1 cellular context compared by ENCODE assay signal in the genomic region with DNA sequence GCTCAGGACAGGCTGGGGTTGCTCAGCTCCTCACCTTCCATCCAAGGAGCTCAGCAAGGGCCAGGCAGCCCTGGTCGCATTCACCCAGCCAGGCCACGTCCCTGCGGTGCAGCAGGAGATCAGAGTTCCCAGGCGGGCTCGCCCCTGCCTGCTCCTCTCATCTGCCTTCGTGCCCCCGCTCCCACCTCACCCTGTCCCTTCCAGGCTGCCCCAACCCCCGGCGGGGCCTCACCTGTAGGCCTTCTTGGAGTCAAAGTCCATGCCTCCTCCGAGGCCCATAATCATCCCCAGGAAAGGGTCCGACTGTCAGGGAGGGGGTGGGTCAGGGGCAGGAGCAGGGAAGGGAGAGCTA.
TF ChIP-seq lines count a peak whose summit lies in the region.

No MANE protein-coding gene starts in this region.

TF ChIP-seq in HepG2, 621 proteins besides CTCF, POLR2A, EP300 and RAD21:
- TF ChIP-seq SP140L (CRISPR knock-in tag; IDR thresholded peaks at IDR 0.05; ENCODE audit: borderline replicate concordance) (no peak), ZNF605 (CRISPR knock-in tag; IDR thresholded peaks at IDR 0.05) (no peak), ZNF788 (CRISPR knock-in tag; IDR thresholded peaks at IDR 0.05; ENCODE audit: borderline replicate concordance) (no peak), FOSL1 (CRISPR knock-in tag; IDR thresholded peaks at IDR 0.05; ENCODE audit: borderline replicate concordance) (no peak), SRY (CRISPR knock-in tag; IDR thresholded peaks at IDR 0.05) (no peak), AHR (CRISPR knock-in tag; IDR thresholded peaks at IDR 0.05) (no peak), KDM6A (CRISPR knock-in tag; IDR thresholded peaks at IDR 0.05; ENCODE audit: low read depth) (no peak), TSC22D2 (CRISPR knock-in tag; IDR thresholded peaks at IDR 0.05; ENCODE audit: borderline replicate concordance) (no peak), ATF7-NPFF (CRISPR knock-in tag; IDR thresholded peaks at IDR 0.05; ENCODE audit: low read depth) (no peak), SRSF9 (IDR thresholded peaks at IDR 0.05; ENCODE audit: borderline replicate concordance, insufficient read depth, low read depth, low read length, poor library complexity, severe bottlenecking) (no peak), NFATC3 (CRISPR knock-in tag; IDR thresholded peaks at IDR 0.05) (no peak), ZNF264 (CRISPR knock-in tag; IDR thresholded peaks at IDR 0.05) (no peak), MED8 (CRISPR knock-in tag; IDR thresholded peaks at IDR 0.05; ENCODE audit: insufficient replicate concordance) (no peak), ADNP (CRISPR knock-in tag; IDR thresholded peaks at IDR 0.05) (no peak), KLF15 (CRISPR knock-in tag; IDR thresholded peaks at IDR 0.05; ENCODE audit: borderline replicate concordance) (no peak), ZC3H13 (CRISPR knock-in tag; IDR thresholded peaks at IDR 0.05) (no peak), RCOR2 (CRISPR knock-in tag; IDR thresholded peaks at IDR 0.05) (no peak)
- TF ChIP-seq, protein P1, sequence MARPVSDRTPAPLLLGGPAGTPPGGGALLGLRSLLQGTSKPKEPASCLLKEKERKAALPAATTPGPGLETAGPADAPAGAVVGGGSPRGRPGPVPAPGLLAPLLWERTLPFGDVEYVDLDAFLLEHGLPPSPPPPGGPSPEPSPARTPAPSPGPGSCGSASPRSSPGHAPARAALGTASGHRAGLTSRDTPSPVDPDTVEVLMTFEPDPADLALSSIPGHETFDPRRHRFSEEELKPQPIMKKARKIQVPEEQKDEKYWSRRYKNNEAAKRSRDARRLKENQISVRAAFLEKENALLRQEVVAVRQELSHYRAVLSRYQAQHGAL (CRISPR knock-in tag; IDR thresholded peaks at IDR 0.05; ENCODE audit: not compliant biosample characterization) = no peak
- TF ChIP-seq, protein P2, sequence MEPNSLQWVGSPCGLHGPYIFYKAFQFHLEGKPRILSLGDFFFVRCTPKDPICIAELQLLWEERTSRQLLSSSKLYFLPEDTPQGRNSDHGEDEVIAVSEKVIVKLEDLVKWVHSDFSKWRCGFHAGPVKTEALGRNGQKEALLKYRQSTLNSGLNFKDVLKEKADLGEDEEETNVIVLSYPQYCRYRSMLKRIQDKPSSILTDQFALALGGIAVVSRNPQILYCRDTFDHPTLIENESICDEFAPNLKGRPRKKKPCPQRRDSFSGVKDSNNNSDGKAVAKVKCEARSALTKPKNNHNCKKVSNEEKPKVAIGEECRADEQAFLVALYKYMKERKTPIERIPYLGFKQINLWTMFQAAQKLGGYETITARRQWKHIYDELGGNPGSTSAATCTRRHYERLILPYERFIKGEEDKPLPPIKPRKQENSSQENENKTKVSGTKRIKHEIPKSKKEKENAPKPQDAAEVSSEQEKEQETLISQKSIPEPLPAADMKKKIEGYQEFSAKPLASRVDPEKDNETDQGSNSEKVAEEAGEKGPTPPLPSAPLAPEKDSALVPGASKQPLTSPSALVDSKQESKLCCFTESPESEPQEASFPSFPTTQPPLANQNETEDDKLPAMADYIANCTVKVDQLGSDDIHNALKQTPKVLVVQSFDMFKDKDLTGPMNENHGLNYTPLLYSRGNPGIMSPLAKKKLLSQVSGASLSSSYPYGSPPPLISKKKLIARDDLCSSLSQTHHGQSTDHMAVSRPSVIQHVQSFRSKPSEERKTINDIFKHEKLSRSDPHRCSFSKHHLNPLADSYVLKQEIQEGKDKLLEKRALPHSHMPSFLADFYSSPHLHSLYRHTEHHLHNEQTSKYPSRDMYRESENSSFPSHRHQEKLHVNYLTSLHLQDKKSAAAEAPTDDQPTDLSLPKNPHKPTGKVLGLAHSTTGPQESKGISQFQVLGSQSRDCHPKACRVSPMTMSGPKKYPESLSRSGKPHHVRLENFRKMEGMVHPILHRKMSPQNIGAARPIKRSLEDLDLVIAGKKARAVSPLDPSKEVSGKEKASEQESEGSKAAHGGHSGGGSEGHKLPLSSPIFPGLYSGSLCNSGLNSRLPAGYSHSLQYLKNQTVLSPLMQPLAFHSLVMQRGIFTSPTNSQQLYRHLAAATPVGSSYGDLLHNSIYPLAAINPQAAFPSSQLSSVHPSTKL (CRISPR knock-in tag; IDR thresholded peaks at IDR 0.05) = no peak
- TF ChIP-seq, protein P3, sequence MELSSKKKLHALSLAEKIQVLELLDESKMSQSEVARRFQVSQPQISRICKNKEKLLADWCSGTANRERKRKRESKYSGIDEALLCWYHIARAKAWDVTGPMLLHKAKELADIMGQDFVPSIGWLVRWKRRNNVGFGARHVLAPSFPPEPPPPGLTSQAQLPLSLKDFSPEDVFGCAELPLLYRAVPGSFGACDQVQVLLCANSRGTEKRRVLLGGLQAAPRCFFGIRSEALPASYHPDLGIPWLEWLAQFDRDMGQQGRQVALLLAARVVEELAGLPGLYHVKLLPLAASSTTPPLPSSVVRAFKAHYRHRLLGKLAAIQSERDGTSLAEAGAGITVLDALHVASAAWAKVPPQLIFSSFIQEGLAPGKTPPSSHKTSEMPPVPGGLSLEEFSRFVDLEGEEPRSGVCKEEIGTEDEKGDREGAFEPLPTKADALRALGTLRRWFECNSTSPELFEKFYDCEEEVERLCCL (CRISPR knock-in tag; IDR thresholded peaks at IDR 0.05; ENCODE audit: borderline replicate concordance) = no peak
TF ChIP-seq in HepG2: peak in this region for 0.
